Comparison of ENCODE assay signal across 11 cellular contexts in the genomic region with DNA sequence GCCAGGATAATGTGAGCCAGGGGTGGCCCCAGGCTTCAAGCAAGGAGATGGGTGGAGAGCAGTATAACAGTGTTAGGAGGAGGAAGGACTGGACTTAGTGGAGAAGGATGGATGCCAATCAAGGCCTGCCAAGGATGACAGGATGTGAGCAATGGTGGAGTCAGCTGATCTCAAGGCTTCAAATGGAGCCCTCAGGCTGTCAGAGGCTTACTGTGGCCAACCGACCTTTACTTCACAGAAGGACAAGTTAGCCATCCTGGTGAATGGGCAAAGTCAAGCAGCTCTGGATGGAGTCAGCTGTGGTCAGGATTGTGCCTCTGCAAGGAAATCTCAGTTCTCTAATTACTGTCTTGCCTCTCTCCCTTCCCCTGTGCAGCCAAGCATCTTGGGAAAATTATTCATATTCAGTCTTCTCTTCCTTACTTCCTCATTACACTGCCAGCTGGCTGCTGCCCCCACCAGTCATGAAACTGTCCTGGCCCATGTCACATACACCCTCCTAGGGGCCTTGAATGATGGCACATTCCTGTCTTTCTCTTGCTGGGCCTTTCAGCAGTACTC. TPM values are rescaled to one million over a fixed set of nuclear protein-coding genes. Genes with fewer than 3 reads are reported as not detected.
DNase-seq lines count a peak whose midpoint lies in the region; ATAC-seq and TF ChIP-seq lines count a peak whose summit lies in the region.
"Had no signal": no experiment of that assay in that cellular context is flagged by ENCODE, and none has a peak within 500 bp of the region (broad histone marks: within the 10 kb centered on the region; RNA-seq: fewer than 3 reads in every experiment).

No MANE protein-coding gene starts in this region.

- H3K9ac ChIP-seq in IMR-90 (ENCODE audit: low read depth, low read length) (no peak overlapping the region), MM.1S (ENCODE audit: low read length) (no peak overlapping the region)

- peak overlapping the region; percentile 57 for H3K27ac Mint-ChIP-seq in activated B cell treated with CpG ODN at 0.5 μM for 24 hours

- no peaks in the 10 kb centered on the region for H3K27me3 Mint-ChIP-seq in activated B cell treated with CpG ODN at 0.5 μM for 24 hours

- peaks cover 8% of the 10 kb centered on the region for H3K4me1 ChIP-seq in IMR-90 (ENCODE audit: control insufficient read depth, insufficient read depth, low read length)
- H3K4me1 ChIP-seq in MM.1S (ENCODE audit: low read length): no peaks in the 10 kb centered on the region

- CTCF ChIA-PET in IMR-90 (lab: Yijun Ruan, JAX): no interaction called here
- CTCF ChIA-PET in activated B cell treated with CpG ODN at 0.5 μM for 24 hours (lab: Charles Lee): no interaction called here

- peak overlapping the region; percentile 41 for H4K91ac ChIP-seq in IMR-90 (ENCODE audit: insufficient read depth, low read depth, low read length)

- peak overlapping the region; percentile 8 to 86; a peak in 3 of 4 replicates for H4K8ac ChIP-seq in IMR-90 (ENCODE audit: low read depth in 2 of 2, low read length in 2 of 2)

- H3K4me1 Mint-ChIP-seq in activated B cell treated with CpG ODN at 0.5 μM for 24 hours: peaks cover 6% of the 10 kb centered on the region

- no peaks in the 10 kb centered on the region for H3K36me3 Mint-ChIP-seq in activated B cell treated with CpG ODN at 0.5 μM for 24 hours (ENCODE audit: low read depth)

- H3K4me3 ChIP-seq in IMR-90 (ENCODE audit: insufficient read depth, low read depth, low read length): no peak overlapping the region
- no peak overlapping the region for H3K4me3 ChIP-seq in MM.1S (ENCODE audit: low read length)

- peak overlapping the region; percentile 71; the same call in 1 of the 2 replicates for H2BK20ac ChIP-seq in IMR-90 (ENCODE audit: low read depth, low read length)

- H3K27ac ChIP-seq in IMR-90 (ENCODE audit: insufficient read depth, low read length): no peak overlapping the region
- no peak overlapping the region for H3K27ac ChIP-seq in MM.1S (ENCODE audit: low read length)
- H3K27ac ChIP-seq: neutrophil had no signal

- peak overlapping the region; percentile 46 for H2BK120ac ChIP-seq in IMR-90 (ENCODE audit: low read depth, low read length)

- no peaks in the 10 kb centered on the region for H3K9me2 ChIP-seq in MM.1S (replicated peaks; ENCODE audit: insufficient read depth, low read length)

- H4K20me1 ChIP-seq in IMR-90 (ENCODE audit: insufficient read depth, low read length) (no peaks in the 10 kb centered on the region), MM.1S (ENCODE audit: insufficient read depth, low read length) (no peaks in the 10 kb centered on the region)

- peak overlapping the region; percentile 42 for H2BK5ac ChIP-seq in IMR-90 (ENCODE audit: low read depth, low read length, poor library complexity, severe bottlenecking)

- H3K4me3 Mint-ChIP-seq in activated B cell treated with CpG ODN at 0.5 μM for 24 hours: no peak overlapping the region

- no peaks in the 10 kb centered on the region for H3K79me1 ChIP-seq in IMR-90 (ENCODE audit: low read depth in 1 of 2, low read length in 2 of 2)

- peak overlapping the region; percentile 13; the same call in 1 of the 2 replicates for H3K23ac ChIP-seq in IMR-90 (ENCODE audit: low read depth, low read length)

- TF ChIP-seq CTCF in IMR-90 (conservative IDR thresholded peaks at IDR 0.05; ENCODE audit: low read depth, low read length): no peak
- TF ChIP-seq CTCF in activated B cell treated with CpG ODN at 0.5 μM for 24 hours (IDR thresholded peaks at IDR 0.05): no peak
- no peak for TF ChIP-seq CTCF in MM.1S (IDR thresholded peaks at IDR 0.05; ENCODE audit: low read length)

- H3K4me2 ChIP-seq in IMR-90 (ENCODE audit: low read depth, low read length) (no peak overlapping the region), MM.1S (ENCODE audit: low read depth, low read length) (no peak overlapping the region)

- DNase-seq in CD1c-positive myeloid dendritic cell (ENCODE audit: extremely low spot score) (peak; percentile 89), IMR-90 (peak; percentile 31), activated B cell treated with CpG ODN at 0.5 μM for 24 hours (no peak), left lobe of liver (ENCODE audit: low spot score) (no peak), MM.1S (no peak), ureter (ENCODE audit: low spot score) (no peak), NCI-H748 treated with DMSO at 0.1 percent for 48 hours (lab: John Stamatoyannopoulos, UW) (no peak)
- no peak for DNase-seq in stimulated activated naive CD4-positive, alpha-beta T cell (lab: John Stamatoyannopoulos, UW)
- DNase-seq: activated CD4-positive, alpha-beta T cell treated with anti-CD3 and anti-CD28 coated beads for 1 hour; NCI-H446 had no signal

- peak overlapping the region; percentile 53; the same call in 1 of the 2 replicates for H3K18ac ChIP-seq in IMR-90 (ENCODE audit: low read depth, low read length)

- no peaks in the 10 kb centered on the region for H3K36me3 ChIP-seq in IMR-90 (ENCODE audit: control insufficient read depth, insufficient read depth, low read length)
- no peaks in the 10 kb centered on the region for H3K36me3 ChIP-seq in MM.1S (replicated peaks; ENCODE audit: insufficient read depth, low read length)
- H3K36me3 ChIP-seq: neutrophil had no signal

- peaks cover 8% of the 10 kb centered on the region for H3K9me1 ChIP-seq in IMR-90 (ENCODE audit: insufficient read depth, low read length)

- peak overlapping the region; percentile 71 for H3K14ac ChIP-seq in IMR-90 (replicated peaks; ENCODE audit: low read depth, low read length)

- peaks cover 1% of the 10 kb centered on the region for H3K9me3 Mint-ChIP-seq in activated B cell treated with CpG ODN at 0.5 μM for 24 hours

- H3K56ac ChIP-seq in IMR-90 (ENCODE audit: extremely low read depth, insufficient read depth, low read length): no peak overlapping the region

- no peak for TF ChIP-seq POLR2A in IMR-90 (IDR thresholded peaks at IDR 0.05; ENCODE audit: low read depth, low read length)

- H3K9me3 ChIP-seq in IMR-90 (ENCODE audit: control insufficient read depth, insufficient read depth, low read length): no peaks in the 10 kb centered on the region; the same call in 1 of the 2 replicates
- H3K9me3 ChIP-seq in MM.1S (replicated peaks; ENCODE audit: insufficient read depth, low read length): no peaks in the 10 kb centered on the region
- H3K9me3 ChIP-seq: neutrophil had no signal

- peak overlapping the region; percentile 5; the same call in 1 of the 3 replicates for H2BK15ac ChIP-seq in IMR-90 (ENCODE audit: low read depth, low read length)

- intact Hi-C loops in IMR-90 (cut with micrococcal nuclease) (no loop called here), activated B cell treated with CpG ODN at 0.5 μM for 24 hours (cut with micrococcal nuclease) (no loop called here)

- WGBS in IMR-90 (ENCODE audit: extremely low coverage in 2 of 2, insufficient read length in 1 of 2), 2 experiments: 100% methylated on average over 1 of the region's 1 CpG; no CpG with 5 or more reads in 1 of the 2 experiments

- ATAC-seq in IMR-90 (ENCODE audit: low read depth) (peak; percentile 32), activated B cell treated with CpG ODN at 0.5 μM for 24 hours (ENCODE audit: low read depth) (no peak), left lobe of liver (peak; percentile 46)

- no peaks in the 10 kb centered on the region for H3K79me2 ChIP-seq in MM.1S (ENCODE audit: low read length)

- no peak for TF ChIP-seq RAD21 in IMR-90 (IDR thresholded peaks at IDR 0.05; ENCODE audit: low read length)

- peak overlapping the region; percentile 18 for H2AK9ac ChIP-seq in IMR-90 (replicated peaks; ENCODE audit: low read depth, low read length, poor library complexity)

- dilution Hi-C loops in IMR-90 (cut with HindIII; ENCODE audit: low sequenced_read_pairs, unreplicated experiment): no loop called here

- H2AFZ ChIP-seq in IMR-90 (replicated peaks; ENCODE audit: low read length, poor library complexity): peak overlapping the region; percentile 83
- no peak overlapping the region for H2AFZ ChIP-seq in MM.1S (ENCODE audit: low read length)

- H3K27me3 ChIP-seq in IMR-90 (ENCODE audit: control insufficient read depth, insufficient read depth, low read length) (no peaks in the 10 kb centered on the region), MM.1S (replicated peaks; ENCODE audit: insufficient read depth, low read length) (peaks cover 5% of the 10 kb centered on the region; the same call in 1 of the 2 replicates)

- in situ Hi-C loops in IMR-90 (cut with MboI; ENCODE audit: low sequenced_read_pairs): no loop called here

- no TSS peak for BruUV-seq in IMR-90 (replicated peaks; lab: Mats Ljungman, UMichigan)

- peak overlapping the region; percentile 58 for H3K4ac ChIP-seq in IMR-90 (ENCODE audit: low read depth, low read length)

- peak overlapping the region; percentile 86; the same call in 1 of the 2 replicates for H4K5ac ChIP-seq in IMR-90 (ENCODE audit: low read depth, low read length)

- POLR2A ChIA-PET in IMR-90 (lab: Charles Lee; ENCODE audit: unreplicated experiment) (no interaction called here), activated B cell treated with CpG ODN at 0.5 μM for 24 hours (lab: Charles Lee) (no interaction called here)

- H3F3A ChIP-seq in MM.1S (ENCODE audit: insufficient read depth, low read length): no peaks in the 10 kb centered on the region

- peak overlapping the region; percentile 75; the same call in 1 of the 2 replicates for H2AK5ac ChIP-seq in IMR-90 (ENCODE audit: low read depth, low read length)

RNA-seq across cellular contexts. Expression of a gene that starts 7.6 kb away (rescaled TPM):
- 38.9 and 43.4 TPM in 2 replicates for total RNA-seq in IMR-90 (2012; rRNA removed)
- 88.8 and 96.9 TPM in 2 replicates for polyA plus RNA-seq in IMR-90 (2012; rRNA removed)
- polyA plus RNA-seq in IMR-90 (2012; cell fraction: cytosol; rRNA removed): 44.8 and 69.4 TPM in 2 replicates
- polyA plus RNA-seq in IMR-90 (2012; cell fraction: nucleus; rRNA removed; ENCODE audit: low replicate concordance): 334 and 370 TPM in 2 replicates
- 635 and 745 TPM in 2 replicates for total RNA-seq in activated B cell treated with CpG ODN at 0.5 μM for 24 hours
- 97.6 TPM for total RNA-seq in left lobe of liver
- total RNA-seq in ureter: 280 TPM

RNA-seq across cellular contexts. Expression of a gene that starts 9.5 kb away (rescaled TPM):
- total RNA-seq in IMR-90 (2012; rRNA removed): 73.1 and 75.5 TPM in 2 replicates
- 142 and 155 TPM in 2 replicates for polyA plus RNA-seq in IMR-90 (2012; rRNA removed)
- polyA plus RNA-seq in IMR-90 (2012; cell fraction: cytosol; rRNA removed): 119 and 250 TPM in 2 replicates
- 252 and 565 TPM in 2 replicates for polyA plus RNA-seq in IMR-90 (2012; cell fraction: nucleus; rRNA removed; ENCODE audit: low replicate concordance)
- total RNA-seq in activated B cell treated with CpG ODN at 0.5 μM for 24 hours: 0.56 and 0.95 TPM in 2 replicates
- 370 TPM for total RNA-seq in left lobe of liver
- 180 TPM for total RNA-seq in ureter

RNA-seq across cellular contexts. Expression of a gene that starts 28.6 kb away (rescaled TPM):
- total RNA-seq in IMR-90 (2012; rRNA removed) (not detected in 2 replicates), activated B cell treated with CpG ODN at 0.5 μM for 24 hours (not detected in 2 replicates), left lobe of liver (not detected), ureter (not detected)
- not detected in 2 replicates for polyA plus RNA-seq in IMR-90 (2012; rRNA removed)
- polyA plus RNA-seq in IMR-90 (2012; cell fraction: cytosol; rRNA removed): not detected in 2 replicates
- not detected in 2 replicates for polyA plus RNA-seq in IMR-90 (2012; cell fraction: nucleus; rRNA removed; ENCODE audit: low replicate concordance)

RNA-seq across cellular contexts. Expression of a gene that starts 29.9 kb away (rescaled TPM):
- total RNA-seq in IMR-90 (2012; rRNA removed): 68.3 and 68.8 TPM in 2 replicates
- 65.1 and 65.2 TPM in 2 replicates for polyA plus RNA-seq in IMR-90 (2012; rRNA removed)
- polyA plus RNA-seq in IMR-90 (2012; cell fraction: cytosol; rRNA removed): 52.2 and 62.3 TPM in 2 replicates
- polyA plus RNA-seq in IMR-90 (2012; cell fraction: nucleus; rRNA removed; ENCODE audit: low replicate concordance): 73.8 and 87.3 TPM in 2 replicates
- 20.4 and 22.1 TPM in 2 replicates for total RNA-seq in activated B cell treated with CpG ODN at 0.5 μM for 24 hours
- 12.9 TPM for total RNA-seq in left lobe of liver
- 16.2 TPM for total RNA-seq in ureter

RNA-seq across cellular contexts. Expression of a gene that starts 40.2 kb away (rescaled TPM):
- total RNA-seq in IMR-90 (2012; rRNA removed): 10.9 and 14.7 TPM in 2 replicates
- polyA plus RNA-seq in IMR-90 (2012; rRNA removed): 7.2 and 8.9 TPM in 2 replicates
- polyA plus RNA-seq in IMR-90 (2012; cell fraction: cytosol; rRNA removed): 1.2 and 2.3 TPM in 2 replicates
- polyA plus RNA-seq in IMR-90 (2012; cell fraction: nucleus; rRNA removed; ENCODE audit: low replicate concordance): 3.6 and 28.5 TPM in 2 replicates
- 23.0 and 27.6 TPM in 2 replicates for total RNA-seq in activated B cell treated with CpG ODN at 0.5 μM for 24 hours
- 5.3 TPM for total RNA-seq in left lobe of liver
- 12.5 TPM for total RNA-seq in ureter

Comparison
In these comparisons a context has a peak if more than half of its experiments do, and no peak if none do; other contexts are left out.
1. DNase-seq: peak in CD1c-positive myeloid dendritic cell (single experiment) and IMR-90 (single experiment); none in activated B cell treated with CpG ODN at 0.5 μM for 24 hours (single experiment), left lobe of liver (single experiment), MM.1S (single experiment), ureter (single experiment), stimulated activated naive CD4-positive, alpha-beta T cell (0 of 6) and NCI-H748 treated with DMSO at 0.1 percent for 48 hours (single experiment).
2. RNA of a gene that starts 9.5 kb away (total RNA-seq): 370 TPM in left lobe of liver (single experiment), 180 TPM in ureter (single experiment) and 73.1 to 75.5 TPM in IMR-90; 0.56 to 0.95 TPM in activated B cell treated with CpG ODN at 0.5 μM for 24 hours; every median in the first group is over 10 times any median in the second.